In genomic region chr7:77693830-77694583, GRCh38 we compare ENCODE assay signal across 1 cellular context.
TF ChIP-seq lines count a peak whose summit lies in the region.

No MANE protein-coding gene starts in this region.

TF ChIP-seq in K562, 482 proteins besides CTCF, POLR2A, EP300 and RAD21 (continued from another document):
- TF ChIP-seq AFF4 (CRISPR knock-in tag; IDR thresholded peaks at IDR 0.05) (peak; percentile 61; the same call in 1 of the 2 replicates), RBFOX2 (IDR thresholded peaks at IDR 0.05; ENCODE audit: low read depth, low read length) (peak; percentile 24; the same call in 1 of the 2 replicates), ZNF316 (IDR thresholded peaks at IDR 0.05) (peak; percentile 54), MNT (conservative IDR thresholded peaks at IDR 0.05) (0 out of 4 replicates have a peak, but pooled peaks of 1 of the 2 experiments have one; percentile 11), ZC3H8 (IDR thresholded peaks at IDR 0.05) (0 out of 2 replicates have a peak, but pooled peaks have one; percentile 10), ZNF197 (CRISPR knock-in tag; IDR thresholded peaks at IDR 0.05; ENCODE audit: low read depth) (no peak), MTA2 (IDR thresholded peaks at IDR 0.05; ENCODE audit: low read depth) (0 out of 2 replicates have a peak, but pooled peaks have one; percentile 9), SIX5 (IDR thresholded peaks at IDR 0.05; ENCODE audit: borderline replicate concordance in 1 of 2, insufficient read depth in 1 of 2, low read depth in 1 of 2, low read length in 2 of 2) (no peak), TEAD4 (IDR thresholded peaks at IDR 0.05; ENCODE audit: low read length) (peak; percentile 24; the same call in 1 of the 2 replicates), TEAD4 (CRISPR knock-in tag; IDR thresholded peaks at IDR 0.05; ENCODE audit: borderline replicate concordance) (no peak), HMBOX1 (IDR thresholded peaks at IDR 0.05) (peak; percentile 51; the same call in 1 of the 2 replicates), ZNF57 (CRISPR knock-in tag; IDR thresholded peaks at IDR 0.05) (no peak), NR2C1 (IDR thresholded peaks at IDR 0.05) (0 out of 2 replicates have a peak, but pooled peaks have one; percentile 15), NR2C1 (tag; IDR thresholded peaks at IDR 0.05) (no peak), ZNF354B (CRISPR knock-in tag; IDR thresholded peaks at IDR 0.05) (no peak), MIER1 (IDR thresholded peaks at IDR 0.05; ENCODE audit: low read depth) (0 out of 2 replicates have a peak, but pooled peaks have one; percentile 67), KAT7 (CRISPR knock-in tag; IDR thresholded peaks at IDR 0.05; ENCODE audit: borderline replicate concordance) (0 out of 2 replicates have a peak, but pooled peaks have one; percentile 61)
